In genomic region chr15:48981941-48982340, GRCh38 we compare ENCODE assay signal across 17 cellular contexts. TPM values are rescaled to one million over a fixed set of nuclear protein-coding genes. Genes with fewer than 3 reads are reported as not detected.
DNase-seq lines count a peak whose midpoint lies in the region; ATAC-seq and TF ChIP-seq lines count a peak whose summit lies in the region.
"Had no signal": no experiment of that assay in that cellular context is flagged by ENCODE, and none has a peak within 500 bp of the region (broad histone marks: within the 10 kb centered on the region; RNA-seq: fewer than 3 reads in every experiment).

No MANE protein-coding gene starts in this region.

- H3K9me3 ChIP-seq in breast epithelium: no peaks in the 10 kb centered on the region
- H3K9me3 ChIP-seq: HAP-1 had no signal

- ATAC-seq in foreskin keratinocyte: no peak
- peak; percentile 81 for ATAC-seq in sciatic nerve
- no peak for ATAC-seq in GM21515 (IDR thresholded peaks at IDR 0.05; ENCODE audit: unreplicated experiment)
- ATAC-seq: Panc1, SK-N-SH treated with all-trans-retinoic acid at 6 μM for 48 hours had no signal

- H3K4me1 ChIP-seq in breast epithelium: peaks cover 0 to 8% of the 10 kb centered on the region in 2 donors
- no peaks in the 10 kb centered on the region for H3K4me1 ChIP-seq in foreskin keratinocyte

- H3K27ac ChIP-seq in breast epithelium: peak overlapping the region; percentile 65 to 70
- no peak overlapping the region for H3K27ac ChIP-seq in foreskin keratinocyte
- H3K27ac ChIP-seq: HL-60 had no signal

- H3K27me3 ChIP-seq in breast epithelium (no peaks in the 10 kb centered on the region), foreskin keratinocyte (peaks cover 2% of the 10 kb centered on the region)

- H3K4me3 ChIP-seq in breast epithelium: no peak overlapping the region
- H3K4me3 ChIP-seq: HAP-1 had no signal

- peak; percentile 9 for DNase-seq in LHCN-M2 (ENCODE audit: low read depth)
- peak in 1 of 2 donors; percentile 58 for DNase-seq in breast epithelium (ENCODE audit: low spot score in 2 of 2)
- peak; percentile 24 to 49 for DNase-seq in foreskin keratinocyte
- no peak for DNase-seq in sciatic nerve (ENCODE audit: low spot score)
- DNase-seq in NCI-H1105 treated with DMSO at 0.1 percent for 48 hours (lab: John Stamatoyannopoulos, UW): no peak
- no peak for DNase-seq in activated naive CD4-positive, alpha-beta T cell (lab: John Stamatoyannopoulos, UW)
- DNase-seq: ACHN, NCI-H1417, NCI-H2029, NCI-H2171, NCI-H748 treated with DMSO at 0.1 percent for 48 hours, SHP77 had no signal

- no peak for TF ChIP-seq POLR2A in breast epithelium (IDR thresholded peaks at IDR 0.05)

- intact Hi-C loops in breast epithelium (cut with DNase I; ENCODE audit: low total_unique reads): no loop called here
- intact Hi-C loops in sciatic nerve (cut with DNase I): no loop called here

- no peaks in the 10 kb centered on the region for H3K36me3 ChIP-seq in breast epithelium
- H3K36me3 ChIP-seq: HAP-1 had no signal

- no peak for TF ChIP-seq CTCF in breast epithelium (IDR thresholded peaks at IDR 0.05)
- TF ChIP-seq CTCF in foreskin keratinocyte (conservative IDR thresholded peaks at IDR 0.05): no peak

RNA-seq across cellular contexts. Expression of gene SHC4, which starts 18.2 kb away (rescaled TPM):
- total RNA-seq in LHCN-M2 (2014; rRNA removed) (2.1 and 2.4 TPM in 2 replicates), breast epithelium (1 to 10 TPM in 2 of 3 donors, under 1 TPM in 1; 0.16 to 4.0 (median 1.3) TPM), foreskin keratinocyte (0.65 and 0.78 TPM in 2 replicates), sciatic nerve (74.2 TPM)
- polyA plus RNA-seq in LHCN-M2 (2012): 0.43 TPM
- polyA plus RNA-seq in foreskin keratinocyte: 0.11 and 0.17 TPM in 2 replicates

Comparison
In these comparisons a context has a peak if more than half of its experiments do, and no peak if none do; other contexts are left out.
1. DNase-seq: peak in LHCN-M2 (single experiment) and foreskin keratinocyte (2 of 2); none in sciatic nerve (single experiment), NCI-H1105 treated with DMSO at 0.1 percent for 48 hours (single experiment) and activated naive CD4-positive, alpha-beta T cell (0 of 4).
2. RNA of gene SHC4, which starts 18.2 kb away (total RNA-seq): 74.2 TPM in sciatic nerve (single experiment); 2.1 to 2.4 TPM in LHCN-M2, 0.16 to 4.0 TPM in breast epithelium and 0.65 to 0.78 TPM in foreskin keratinocyte; every median in the first group is over 10 times any median in the second.